Comparison of ENCODE assay signal across 25 cellular contexts in the genomic region with DNA sequence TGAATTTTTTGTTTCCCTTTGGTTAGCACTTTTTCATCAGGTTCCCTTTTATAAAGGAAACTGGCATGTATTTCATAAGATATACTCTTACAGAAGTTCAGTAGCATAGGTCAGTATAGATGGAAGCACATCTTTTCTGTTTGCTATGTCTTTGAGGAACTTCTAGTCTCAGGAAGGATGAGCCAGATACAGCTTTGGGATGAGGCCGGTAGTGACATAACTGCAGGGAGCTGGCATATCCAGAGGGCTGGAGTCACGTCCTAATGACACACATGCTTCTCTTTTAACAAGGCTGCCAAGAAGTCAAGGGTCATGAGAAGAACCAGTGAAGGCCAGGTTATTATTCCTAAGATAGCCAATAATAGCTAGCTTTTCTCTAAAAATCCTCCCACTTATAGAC. TPM values are rescaled to one million over a fixed set of nuclear protein-coding genes. Genes with fewer than 3 reads are reported as not detected.
DNase-seq lines count a peak whose midpoint lies in the region; ATAC-seq and TF ChIP-seq lines count a peak whose summit lies in the region.
"Had no signal": no experiment of that assay in that cellular context is flagged by ENCODE, and none has a peak within 500 bp of the region (broad histone marks: within the 10 kb centered on the region; RNA-seq: fewer than 3 reads in every experiment).

No MANE protein-coding gene starts in this region.

- no peak for DNase-seq in activated CD8-positive, alpha-beta T cell treated with anti-CD3 and anti-CD28 coated beads for 36 hours
- no peak for DNase-seq in activated CD8-positive, alpha-beta T cell treated with anti-CD3 and anti-CD28 coated beads, Interleukin-2, amount 10 ng/mL, durations not matched to agents 7 days and 5 days
- no peak for DNase-seq in CD8-positive, alpha-beta memory T cell
- DNase-seq in activated naive CD8-positive, alpha-beta T cell treated with anti-CD3 and anti-CD28 coated beads for 36 hours = no peak
- DNase-seq in naive thymus-derived CD8-positive, alpha-beta T cell = no peak
- DNase-seq in NCI-H1048 (lab: John Stamatoyannopoulos, UW) = no peak
- DNase-seq in inferior parietal cortex (ENCODE audit: extremely low spot score) = no peak
- DNase-seq: activated CD4-positive, alpha-beta T cell treated with anti-CD3 and anti-CD28 coated beads for 48 hours; DND-41; erythroblast; kidney glomerular epithelial cell; MV-4-11; NCI-H187; NCI-H226; NCI-H82; psoas muscle; stimulated activated CD4-positive, alpha-beta T cell treated with anti-CD3 and anti-CD28 coated beads, Interleukin-4, amount 100 ng/mL, for 1 hour; uterus had no signal

- H3K27ac ChIP-seq in CD8-positive, alpha-beta memory T cell (ENCODE audit: low read depth, low read length) = no peak overlapping the region
- H3K27ac ChIP-seq: A549, cardiac muscle cell, psoas muscle, skin epidermis, uterus had no signal

- H3K27me3 Mint-ChIP-seq in activated CD8-positive, alpha-beta T cell treated with anti-CD3 and anti-CD28 coated beads for 36 hours = no peaks in the 10 kb centered on the region
- no peaks in the 10 kb centered on the region for H3K27me3 Mint-ChIP-seq in activated CD8-positive, alpha-beta T cell treated with anti-CD3 and anti-CD28 coated beads, Interleukin-2, amount 10 ng/mL, durations not matched to agents 7 days and 5 days (ENCODE audit: low read depth)
- H3K27me3 Mint-ChIP-seq in CD8-positive, alpha-beta memory T cell = peaks cover 0 to 2% of the 10 kb centered on the region in 2 donors
- H3K27me3 Mint-ChIP-seq in activated naive CD8-positive, alpha-beta T cell treated with anti-CD3 and anti-CD28 coated beads for 36 hours = no peaks in the 10 kb centered on the region
- H3K27me3 Mint-ChIP-seq in naive thymus-derived CD8-positive, alpha-beta T cell = no peaks in the 10 kb centered on the region

- H3K9me3 Mint-ChIP-seq in activated CD8-positive, alpha-beta T cell treated with anti-CD3 and anti-CD28 coated beads for 36 hours = no peaks in the 10 kb centered on the region
- H3K9me3 Mint-ChIP-seq in activated CD8-positive, alpha-beta T cell treated with anti-CD3 and anti-CD28 coated beads, Interleukin-2, amount 10 ng/mL, durations not matched to agents 7 days and 5 days (ENCODE audit: insufficient read depth) = no peaks in the 10 kb centered on the region
- H3K9me3 Mint-ChIP-seq in CD8-positive, alpha-beta memory T cell = no peaks in the 10 kb centered on the region
- no peaks in the 10 kb centered on the region for H3K9me3 Mint-ChIP-seq in activated naive CD8-positive, alpha-beta T cell treated with anti-CD3 and anti-CD28 coated beads for 36 hours
- H3K9me3 Mint-ChIP-seq in naive thymus-derived CD8-positive, alpha-beta T cell = no peaks in the 10 kb centered on the region
- H3K9me3 Mint-ChIP-seq: neural crest cell had no signal

- H3K4me1 ChIP-seq in CD8-positive, alpha-beta memory T cell (ENCODE audit: insufficient read depth, low read length) = peaks cover 17% of the 10 kb centered on the region
- H3K4me1 ChIP-seq: A549, uterus had no signal

- no peak overlapping the region for H3K4me3 ChIP-seq in CD8-positive, alpha-beta memory T cell (ENCODE audit: low read length)
- H3K4me3 ChIP-seq: A549, cardiac muscle cell, gastroesophageal sphincter, psoas muscle, skin epidermis, uterus had no signal

- no peak for TF ChIP-seq CTCF in activated CD8-positive, alpha-beta T cell treated with anti-CD3 and anti-CD28 coated beads for 36 hours (IDR thresholded peaks at IDR 0.05)

- peaks cover 70% of the 10 kb centered on the region for H3K36me3 ChIP-seq in CD8-positive, alpha-beta memory T cell (ENCODE audit: insufficient read depth, low read length)
- H3K36me3 ChIP-seq: uterus had no signal

- intact Hi-C loops in activated CD8-positive, alpha-beta T cell treated with anti-CD3 and anti-CD28 coated beads for 36 hours (cut with micrococcal nuclease) = no loop called here

- no peak overlapping the region for H3K4me3 Mint-ChIP-seq in activated CD8-positive, alpha-beta T cell treated with anti-CD3 and anti-CD28 coated beads for 36 hours
- no peak overlapping the region for H3K4me3 Mint-ChIP-seq in activated CD8-positive, alpha-beta T cell treated with anti-CD3 and anti-CD28 coated beads, Interleukin-2, amount 10 ng/mL, durations not matched to agents 7 days and 5 days
- no peak overlapping the region for H3K4me3 Mint-ChIP-seq in CD8-positive, alpha-beta memory T cell
- H3K4me3 Mint-ChIP-seq in activated naive CD8-positive, alpha-beta T cell treated with anti-CD3 and anti-CD28 coated beads for 36 hours = no peak overlapping the region
- no peak overlapping the region for H3K4me3 Mint-ChIP-seq in naive thymus-derived CD8-positive, alpha-beta T cell
- H3K4me3 Mint-ChIP-seq: neural crest cell had no signal

- no peaks in the 10 kb centered on the region for H3K9me3 ChIP-seq in CD8-positive, alpha-beta memory T cell (ENCODE audit: low read length)
- H3K9me3 ChIP-seq: A549, gastroesophageal sphincter, psoas muscle, uterus had no signal

- H3K27ac Mint-ChIP-seq in activated CD8-positive, alpha-beta T cell treated with anti-CD3 and anti-CD28 coated beads for 36 hours = peak overlapping the region; percentile 18
- H3K27ac Mint-ChIP-seq in activated CD8-positive, alpha-beta T cell treated with anti-CD3 and anti-CD28 coated beads, Interleukin-2, amount 10 ng/mL, durations not matched to agents 7 days and 5 days = no peak overlapping the region
- peak overlapping the region in 7 of 8 donors; percentile 3 to 81 (median 66) for H3K27ac Mint-ChIP-seq in CD8-positive, alpha-beta memory T cell
- H3K27ac Mint-ChIP-seq in activated naive CD8-positive, alpha-beta T cell treated with anti-CD3 and anti-CD28 coated beads for 36 hours = peak overlapping the region; percentile 26
- peak overlapping the region in 9 of 10 donors; percentile 35 to 93 (median 64) for H3K27ac Mint-ChIP-seq in naive thymus-derived CD8-positive, alpha-beta T cell

- peaks cover 55% of the 10 kb centered on the region for H3K36me3 Mint-ChIP-seq in activated CD8-positive, alpha-beta T cell treated with anti-CD3 and anti-CD28 coated beads for 36 hours (ENCODE audit: low read depth)
- H3K36me3 Mint-ChIP-seq in activated CD8-positive, alpha-beta T cell treated with anti-CD3 and anti-CD28 coated beads, Interleukin-2, amount 10 ng/mL, durations not matched to agents 7 days and 5 days (ENCODE audit: low read depth) = peaks cover 89% of the 10 kb centered on the region
- H3K36me3 Mint-ChIP-seq in CD8-positive, alpha-beta memory T cell = peaks cover 35 to 96% (median 45%) of the 10 kb centered on the region in 3 donors
- peaks cover 48% of the 10 kb centered on the region for H3K36me3 Mint-ChIP-seq in activated naive CD8-positive, alpha-beta T cell treated with anti-CD3 and anti-CD28 coated beads for 36 hours
- peaks cover 37 to 98% (median 62%) of the 10 kb centered on the region in 3 donors for H3K36me3 Mint-ChIP-seq in naive thymus-derived CD8-positive, alpha-beta T cell

- POLR2A ChIA-PET in activated CD8-positive, alpha-beta T cell treated with anti-CD3 and anti-CD28 coated beads for 36 hours (lab: Charles Lee) = interaction anchor here (0.8 kb wide), 1 partner anchor 16 kb away, joined by 3 read pairs; no protein-coding TSS in a partner anchor
- POLR2A ChIA-PET in activated CD8-positive, alpha-beta T cell treated with anti-CD3 and anti-CD28 coated beads, Interleukin-2, amount 10 ng/mL, durations not matched to agents 7 days and 5 days (lab: Charles Lee) = no interaction called here
- POLR2A ChIA-PET in CD8-positive, alpha-beta memory T cell (lab: Charles Lee) = no interaction called here
- POLR2A ChIA-PET in naive thymus-derived CD8-positive, alpha-beta T cell (lab: Charles Lee) = interaction anchor here (0.5 to 1.4 kb wide), 3 partner anchors 23 to 212 kb away, joined by 3 read pairs; no protein-coding TSS in a partner anchor

- peaks cover 34% of the 10 kb centered on the region for H3K4me1 Mint-ChIP-seq in activated CD8-positive, alpha-beta T cell treated with anti-CD3 and anti-CD28 coated beads for 36 hours (ENCODE audit: low read depth)
- H3K4me1 Mint-ChIP-seq in activated CD8-positive, alpha-beta T cell treated with anti-CD3 and anti-CD28 coated beads, Interleukin-2, amount 10 ng/mL, durations not matched to agents 7 days and 5 days (ENCODE audit: low read depth) = peaks cover 23% of the 10 kb centered on the region
- H3K4me1 Mint-ChIP-seq in CD8-positive, alpha-beta memory T cell = peaks cover 26 to 52% (median 46%) of the 10 kb centered on the region in 3 donors
- peaks cover 28% of the 10 kb centered on the region for H3K4me1 Mint-ChIP-seq in activated naive CD8-positive, alpha-beta T cell treated with anti-CD3 and anti-CD28 coated beads for 36 hours
- peaks cover 26 to 61% (median 38%) of the 10 kb centered on the region in 4 donors for H3K4me1 Mint-ChIP-seq in naive thymus-derived CD8-positive, alpha-beta T cell

- H3K27me3 ChIP-seq in CD8-positive, alpha-beta memory T cell (ENCODE audit: insufficient read depth, low read length, poor library complexity, severe bottlenecking) = no peaks in the 10 kb centered on the region
- H3K27me3 ChIP-seq: cardiac muscle cell, gastroesophageal sphincter, uterus had no signal

- no peak for ATAC-seq in activated CD8-positive, alpha-beta T cell treated with anti-CD3 and anti-CD28 coated beads for 36 hours
- no peak for ATAC-seq in activated CD8-positive, alpha-beta T cell treated with anti-CD3 and anti-CD28 coated beads, Interleukin-2, amount 10 ng/mL, durations not matched to agents 7 days and 5 days
- no peak for ATAC-seq in naive thymus-derived CD8-positive, alpha-beta T cell
- no peak for ATAC-seq in GM21515 (IDR thresholded peaks at IDR 0.05; ENCODE audit: unreplicated experiment)
- ATAC-seq: A549, gastroesophageal sphincter, SK-N-SH treated with all-trans-retinoic acid at 6 μM for 48 hours had no signal

- CTCF ChIA-PET in activated CD8-positive, alpha-beta T cell treated with anti-CD3 and anti-CD28 coated beads for 36 hours (lab: Charles Lee) = no interaction called here
- CTCF ChIA-PET in activated CD8-positive, alpha-beta T cell treated with anti-CD3 and anti-CD28 coated beads, Interleukin-2, amount 10 ng/mL, durations not matched to agents 7 days and 5 days (lab: Charles Lee) = interaction anchor here (2.6 kb wide), 1 partner anchor 35 kb away, joined by 7 read pairs; no protein-coding TSS in a partner anchor
- CTCF ChIA-PET in CD8-positive, alpha-beta memory T cell (lab: Charles Lee) = no interaction called here

RNA-seq across cellular contexts. Expression of gene ADSL, which starts 33.3 kb away (rescaled TPM):
- 100 to 1,000 TPM; 160 to 169 TPM for total RNA-seq in activated CD8-positive, alpha-beta T cell treated with anti-CD3 and anti-CD28 coated beads for 36 hours
- 100 to 1,000 TPM; 109 to 118 TPM for total RNA-seq in activated CD8-positive, alpha-beta T cell treated with anti-CD3 and anti-CD28 coated beads, Interleukin-2, amount 10 ng/mL, durations not matched to agents 7 days and 5 days
- 100 to 1,000 TPM; 151 to 154 TPM for total RNA-seq in CD8-positive, alpha-beta memory T cell
- 90.0 TPM for polyA plus RNA-seq in CD8-positive, alpha-beta memory T cell
- 100 to 1,000 TPM; 174 to 178 TPM for total RNA-seq in activated naive CD8-positive, alpha-beta T cell treated with anti-CD3 and anti-CD28 coated beads for 36 hours
- total RNA-seq in naive thymus-derived CD8-positive, alpha-beta T cell = 10 to 100 TPM; 63.2 to 65.6 TPM
- polyA plus RNA-seq in naive thymus-derived CD8-positive, alpha-beta T cell = 100 to 1,000 TPM in 1 of 3 donors, 10 to 100 TPM in 2; 97.0 to 130 (median 100.0) TPM

RNA-seq across cellular contexts. Expression of gene SGSM3, which starts 57.4 kb away (rescaled TPM):
- total RNA-seq in activated CD8-positive, alpha-beta T cell treated with anti-CD3 and anti-CD28 coated beads for 36 hours = 10 to 100 TPM; 60.2 to 64.3 TPM
- total RNA-seq in activated CD8-positive, alpha-beta T cell treated with anti-CD3 and anti-CD28 coated beads, Interleukin-2, amount 10 ng/mL, durations not matched to agents 7 days and 5 days = 100 to 1,000 TPM; 105 TPM
- 10 to 100 TPM; 40.0 to 42.2 TPM for total RNA-seq in CD8-positive, alpha-beta memory T cell
- 50.4 TPM for polyA plus RNA-seq in CD8-positive, alpha-beta memory T cell
- 10 to 100 TPM; 37.6 to 41.4 TPM for total RNA-seq in activated naive CD8-positive, alpha-beta T cell treated with anti-CD3 and anti-CD28 coated beads for 36 hours
- 100 to 1,000 TPM; 117 to 118 TPM for total RNA-seq in naive thymus-derived CD8-positive, alpha-beta T cell
- polyA plus RNA-seq in naive thymus-derived CD8-positive, alpha-beta T cell = 10 to 100 TPM; 53.3 to 63.3 (median 62.0) TPM

Comparison
In these comparisons a context has a peak if more than half of its experiments do, and no peak if none do; other contexts are left out.
1. POLR2A ChIA-PET loops: an anchor here in activated CD8-positive, alpha-beta T cell treated with anti-CD3 and anti-CD28 coated beads for 36 hours (0.8 kb wide) and naive thymus-derived CD8-positive, alpha-beta T cell (0.5 to 1.4 kb wide); none called in activated CD8-positive, alpha-beta T cell treated with anti-CD3 and anti-CD28 coated beads, Interleukin-2, amount 10 ng/mL, durations not matched to agents 7 days and 5 days and CD8-positive, alpha-beta memory T cell.